ENCODE assay signal across 1 cellular context in genomic region chr22:29706493-29706892, GRCh38.
TF ChIP-seq lines count a peak whose summit lies in the region.

No MANE protein-coding gene starts in this region.

TF ChIP-seq in GM23338, 12 proteins besides CTCF, POLR2A, EP300 and RAD21 (continued from another document):
- TF ChIP-seq ZNF114 (CRISPR knock-in tag; IDR thresholded peaks at IDR 0.05) (no peak), ZNF331 (CRISPR knock-in tag; IDR thresholded peaks at IDR 0.05; ENCODE audit: low read depth) (no peak), EZH2 (IDR thresholded peaks at IDR 0.05; ENCODE audit: low read depth, unreplicated experiment) (no peak), NANOG (IDR thresholded peaks at IDR 0.05; ENCODE audit: borderline replicate concordance) (no peak)
- TF ChIP-seq, protein P1, sequence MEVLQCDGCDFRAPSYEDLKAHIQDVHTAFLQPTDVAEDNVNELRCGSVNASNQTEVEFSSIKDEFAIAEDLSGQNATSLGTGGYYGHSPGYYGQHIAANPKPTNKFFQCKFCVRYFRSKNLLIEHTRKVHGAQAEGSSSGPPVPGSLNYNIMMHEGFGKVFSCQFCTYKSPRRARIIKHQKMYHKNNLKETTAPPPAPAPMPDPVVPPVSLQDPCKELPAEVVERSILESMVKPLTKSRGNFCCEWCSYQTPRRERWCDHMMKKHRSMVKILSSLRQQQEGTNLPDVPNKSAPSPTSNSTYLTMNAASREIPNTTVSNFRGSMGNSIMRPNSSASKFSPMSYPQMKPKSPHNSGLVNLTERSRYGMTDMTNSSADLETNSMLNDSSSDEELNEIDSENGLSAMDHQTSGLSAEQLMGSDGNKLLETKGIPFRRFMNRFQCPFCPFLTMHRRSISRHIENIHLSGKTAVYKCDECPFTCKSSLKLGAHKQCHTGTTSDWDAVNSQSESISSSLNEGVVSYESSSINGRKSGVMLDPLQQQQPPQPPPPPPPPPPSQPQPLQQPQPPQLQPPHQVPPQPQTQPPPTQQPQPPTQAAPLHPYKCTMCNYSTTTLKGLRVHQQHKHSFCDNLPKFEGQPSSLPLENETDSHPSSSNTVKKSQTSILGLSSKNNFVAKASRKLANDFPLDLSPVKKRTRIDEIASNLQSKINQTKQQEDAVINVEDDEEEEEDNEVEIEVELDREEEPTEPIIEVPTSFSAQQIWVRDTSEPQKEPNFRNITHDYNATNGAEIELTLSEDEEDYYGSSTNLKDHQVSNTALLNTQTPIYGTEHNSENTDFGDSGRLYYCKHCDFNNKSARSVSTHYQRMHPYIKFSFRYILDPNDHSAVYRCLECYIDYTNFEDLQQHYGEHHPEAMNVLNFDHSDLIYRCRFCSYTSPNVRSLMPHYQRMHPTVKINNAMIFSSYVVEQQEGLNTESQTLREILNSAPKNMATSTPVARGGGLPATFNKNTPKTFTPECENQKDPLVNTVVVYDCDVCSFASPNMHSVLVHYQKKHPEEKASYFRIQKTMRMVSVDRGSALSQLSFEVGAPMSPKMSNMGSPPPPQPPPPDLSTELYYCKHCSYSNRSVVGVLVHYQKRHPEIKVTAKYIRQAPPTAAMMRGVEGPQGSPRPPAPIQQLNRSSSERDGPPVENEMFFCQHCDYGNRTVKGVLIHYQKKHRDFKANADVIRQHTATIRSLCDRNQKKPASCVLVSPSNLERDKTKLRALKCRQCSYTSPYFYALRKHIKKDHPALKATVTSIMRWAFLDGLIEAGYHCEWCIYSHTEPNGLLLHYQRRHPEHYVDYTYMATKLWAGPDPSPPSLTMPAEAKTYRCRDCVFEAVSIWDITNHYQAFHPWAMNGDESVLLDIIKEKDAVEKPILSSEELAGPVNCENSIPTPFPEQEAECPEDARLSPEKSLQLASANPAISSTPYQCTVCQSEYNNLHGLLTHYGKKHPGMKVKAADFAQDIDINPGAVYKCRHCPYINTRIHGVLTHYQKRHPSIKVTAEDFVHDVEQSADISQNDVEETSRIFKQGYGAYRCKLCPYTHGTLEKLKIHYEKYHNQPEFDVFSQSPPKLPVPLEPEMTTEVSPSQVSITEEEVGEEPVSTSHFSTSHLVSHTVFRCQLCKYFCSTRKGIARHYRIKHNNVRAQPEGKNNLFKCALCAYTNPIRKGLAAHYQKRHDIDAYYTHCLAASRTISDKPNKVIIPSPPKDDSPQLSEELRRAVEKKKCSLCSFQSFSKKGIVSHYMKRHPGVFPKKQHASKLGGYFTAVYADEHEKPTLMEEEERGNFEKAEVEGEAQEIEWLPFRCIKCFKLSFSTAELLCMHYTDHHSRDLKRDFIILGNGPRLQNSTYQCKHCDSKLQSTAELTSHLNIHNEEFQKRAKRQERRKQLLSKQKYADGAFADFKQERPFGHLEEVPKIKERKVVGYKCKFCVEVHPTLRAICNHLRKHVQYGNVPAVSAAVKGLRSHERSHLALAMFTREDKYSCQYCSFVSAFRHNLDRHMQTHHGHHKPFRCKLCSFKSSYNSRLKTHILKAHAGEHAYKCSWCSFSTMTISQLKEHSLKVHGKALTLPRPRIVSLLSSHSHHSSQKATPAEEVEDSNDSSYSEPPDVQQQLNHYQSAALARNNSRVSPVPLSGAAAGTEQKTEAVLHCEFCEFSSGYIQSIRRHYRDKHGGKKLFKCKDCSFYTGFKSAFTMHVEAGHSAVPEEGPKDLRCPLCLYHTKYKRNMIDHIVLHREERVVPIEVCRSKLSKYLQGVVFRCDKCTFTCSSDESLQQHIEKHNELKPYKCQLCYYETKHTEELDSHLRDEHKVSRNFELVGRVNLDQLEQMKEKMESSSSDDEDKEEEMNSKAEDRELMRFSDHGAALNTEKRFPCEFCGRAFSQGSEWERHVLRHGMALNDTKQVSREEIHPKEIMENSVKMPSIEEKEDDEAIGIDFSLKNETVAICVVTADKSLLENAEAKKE (CRISPR knock-in tag; IDR thresholded peaks at IDR 0.05), result no peak
- TF ChIP-seq, protein P2, sequence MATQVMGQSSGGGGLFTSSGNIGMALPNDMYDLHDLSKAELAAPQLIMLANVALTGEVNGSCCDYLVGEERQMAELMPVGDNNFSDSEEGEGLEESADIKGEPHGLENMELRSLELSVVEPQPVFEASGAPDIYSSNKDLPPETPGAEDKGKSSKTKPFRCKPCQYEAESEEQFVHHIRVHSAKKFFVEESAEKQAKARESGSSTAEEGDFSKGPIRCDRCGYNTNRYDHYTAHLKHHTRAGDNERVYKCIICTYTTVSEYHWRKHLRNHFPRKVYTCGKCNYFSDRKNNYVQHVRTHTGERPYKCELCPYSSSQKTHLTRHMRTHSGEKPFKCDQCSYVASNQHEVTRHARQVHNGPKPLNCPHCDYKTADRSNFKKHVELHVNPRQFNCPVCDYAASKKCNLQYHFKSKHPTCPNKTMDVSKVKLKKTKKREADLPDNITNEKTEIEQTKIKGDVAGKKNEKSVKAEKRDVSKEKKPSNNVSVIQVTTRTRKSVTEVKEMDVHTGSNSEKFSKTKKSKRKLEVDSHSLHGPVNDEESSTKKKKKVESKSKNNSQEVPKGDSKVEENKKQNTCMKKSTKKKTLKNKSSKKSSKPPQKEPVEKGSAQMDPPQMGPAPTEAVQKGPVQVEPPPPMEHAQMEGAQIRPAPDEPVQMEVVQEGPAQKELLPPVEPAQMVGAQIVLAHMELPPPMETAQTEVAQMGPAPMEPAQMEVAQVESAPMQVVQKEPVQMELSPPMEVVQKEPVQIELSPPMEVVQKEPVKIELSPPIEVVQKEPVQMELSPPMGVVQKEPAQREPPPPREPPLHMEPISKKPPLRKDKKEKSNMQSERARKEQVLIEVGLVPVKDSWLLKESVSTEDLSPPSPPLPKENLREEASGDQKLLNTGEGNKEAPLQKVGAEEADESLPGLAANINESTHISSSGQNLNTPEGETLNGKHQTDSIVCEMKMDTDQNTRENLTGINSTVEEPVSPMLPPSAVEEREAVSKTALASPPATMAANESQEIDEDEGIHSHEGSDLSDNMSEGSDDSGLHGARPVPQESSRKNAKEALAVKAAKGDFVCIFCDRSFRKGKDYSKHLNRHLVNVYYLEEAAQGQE (IDR thresholded peaks at IDR 0.05; ENCODE audit: unreplicated experiment), result no peak
